ENCODE assay signal across 9 cellular contexts in the genomic region with DNA sequence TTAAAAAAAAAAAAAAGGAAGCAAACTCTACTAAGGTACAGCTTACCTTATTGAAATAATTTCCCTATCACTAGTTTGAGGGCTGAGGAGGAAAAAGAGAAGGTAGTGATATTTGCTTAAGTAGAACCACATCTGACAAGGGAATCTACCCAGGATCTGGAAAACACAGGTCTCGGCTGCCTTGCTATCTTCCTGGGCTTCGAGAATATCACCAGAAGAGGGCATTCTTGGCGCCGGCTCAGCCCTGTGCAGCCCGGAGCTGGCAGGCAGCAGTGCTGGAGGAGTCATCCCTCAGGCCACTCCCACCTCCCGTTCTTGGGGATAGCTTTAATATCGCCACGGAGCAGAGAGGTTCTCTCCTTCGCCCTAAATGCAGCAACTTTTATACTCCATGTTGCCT.
DNase-seq lines count a peak whose midpoint lies in the region; ATAC-seq and TF ChIP-seq lines count a peak whose summit lies in the region.
"Had no signal": no experiment of that assay in that cellular context is flagged by ENCODE, and none has a peak within 500 bp of the region (broad histone marks: within the 10 kb centered on the region; RNA-seq: fewer than 3 reads in every experiment).

No MANE protein-coding gene starts in this region.

- H3K4me1 Mint-ChIP-seq in natural killer cell treated with Interleukin-12 subunit alpha and Interleukin-12 subunit beta and Interleukin-15 and Interleukin-18, amount 100 ng/mL, for 72 hours (ENCODE audit: low read depth in 2 of 2): peaks cover 13 to 15% of the 10 kb centered on the region in 2 donors

- peak; percentile 78 to 84 for ATAC-seq in natural killer cell treated with Interleukin-12 subunit alpha and Interleukin-12 subunit beta and Interleukin-15 and Interleukin-18, amount 100 ng/mL, for 72 hours
- no peak for ATAC-seq in HG02763 (IDR thresholded peaks at IDR 0.05; ENCODE audit: unreplicated experiment)
- no peak for ATAC-seq in GM18505 (IDR thresholded peaks at IDR 0.05; ENCODE audit: unreplicated experiment)

- no peaks in the 10 kb centered on the region for H3K9me3 ChIP-seq in esophagus muscularis mucosa

- intact Hi-C loops in esophagus muscularis mucosa (cut with DNase I): no loop called here

- peak overlapping the region; percentile 68 to 74 (median 68) for H3K27ac ChIP-seq in esophagus muscularis mucosa (replicated peaks in 1 of 4)
- H3K27ac ChIP-seq: HL-60 had no signal

- DNase-seq in GM03348 (ENCODE audit: low spot score) (peak; percentile 84), NCI-H69 (lab: John Stamatoyannopoulos, UW) (peak; percentile 81), activated T-cell treated with anti-CD3 and anti-CD28 coated beads for 48 hours (ENCODE audit: low read depth) (peak; percentile 74), esophagus muscularis mucosa (ENCODE audit: extremely low spot score) (no peak)
- no peak for DNase-seq in natural killer cell treated with Interleukin-12 subunit alpha and Interleukin-12 subunit beta and Interleukin-15 and Interleukin-18, amount 100 ng/mL, for 72 hours (ENCODE audit: low spot score)
- DNase-seq in stimulated activated CD8-positive, alpha-beta memory T cell treated with anti-CD3 and anti-CD28 coated beads, Interleukin-7, amount 100 ng/mL, for 48 hours (ENCODE audit: extremely low read depth in 1 of 2, low read depth in 1 of 2): peak; percentile 50 to 79

- H3K4me1 ChIP-seq in esophagus muscularis mucosa: peaks cover 7 to 44% (median 29%) of the 10 kb centered on the region in 4 donors

- H3K36me3 ChIP-seq in esophagus muscularis mucosa: no peaks in the 10 kb centered on the region

- H3K27me3 Mint-ChIP-seq in natural killer cell treated with Interleukin-12 subunit alpha and Interleukin-12 subunit beta and Interleukin-15 and Interleukin-18, amount 100 ng/mL, for 72 hours: peaks cover 13 to 17% of the 10 kb centered on the region in 2 donors

- TF ChIP-seq CTCF in esophagus muscularis mucosa (IDR thresholded peaks at IDR 0.05): peak; percentile 8 to 39 (median 17)

- no peaks in the 10 kb centered on the region for H3K9me3 Mint-ChIP-seq in natural killer cell treated with Interleukin-12 subunit alpha and Interleukin-12 subunit beta and Interleukin-15 and Interleukin-18, amount 100 ng/mL, for 72 hours

- H3K36me3 Mint-ChIP-seq in natural killer cell treated with Interleukin-12 subunit alpha and Interleukin-12 subunit beta and Interleukin-15 and Interleukin-18, amount 100 ng/mL, for 72 hours: no peaks in the 10 kb centered on the region

- 6% methylated on average over 9 of the region's 9 CpGs for WGBS in esophagus muscularis mucosa

- H3K27me3 ChIP-seq in esophagus muscularis mucosa: no peaks in the 10 kb centered on the region

- H3K4me3 Mint-ChIP-seq in natural killer cell treated with Interleukin-12 subunit alpha and Interleukin-12 subunit beta and Interleukin-15 and Interleukin-18, amount 100 ng/mL, for 72 hours: peak overlapping the region; percentile 67

- TF ChIP-seq POLR2A in esophagus muscularis mucosa (IDR thresholded peaks at IDR 0.05; ENCODE audit: low read depth) (no peak), GM18505 (IDR thresholded peaks at IDR 0.05; ENCODE audit: borderline replicate concordance, extremely low read depth, insufficient read depth, insufficient read length) (no peak)

- H3K27ac Mint-ChIP-seq in natural killer cell treated with Interleukin-12 subunit alpha and Interleukin-12 subunit beta and Interleukin-15 and Interleukin-18, amount 100 ng/mL, for 72 hours: peak overlapping the region; percentile 45 to 55

- no peak for TF ChIP-seq EP300 in esophagus muscularis mucosa (IDR thresholded peaks at IDR 0.05)

- H3K4me3 ChIP-seq in esophagus muscularis mucosa: peak overlapping the region; percentile 45 to 58 (median 50)

Comparison
In these comparisons a context has a peak if more than half of its experiments do, and no peak if none do; other contexts are left out.
1. DNase-seq: peak in GM03348 (single experiment), NCI-H69 (single experiment), activated T-cell treated with anti-CD3 and anti-CD28 coated beads for 48 hours (single experiment) and stimulated activated CD8-positive, alpha-beta memory T cell treated with anti-CD3 and anti-CD28 coated beads, Interleukin-7, amount 100 ng/mL, for 48 hours (2 of 2); none in esophagus muscularis mucosa (single experiment) and natural killer cell treated with Interleukin-12 subunit alpha and Interleukin-12 subunit beta and Interleukin-15 and Interleukin-18, amount 100 ng/mL, for 72 hours (single experiment).
2. ATAC-seq: peak in natural killer cell treated with Interleukin-12 subunit alpha and Interleukin-12 subunit beta and Interleukin-15 and Interleukin-18, amount 100 ng/mL, for 72 hours (2 of 2); none in HG02763 (single experiment) and GM18505 (single experiment).